ENCODE assay signal across 12 cellular contexts in genomic region chr11:20668844-20669832, GRCh38. TPM values are rescaled to one million over a fixed set of nuclear protein-coding genes. Genes with fewer than 3 reads are reported as not detected.
DNase-seq lines count a peak whose midpoint lies in the region; ATAC-seq, FAIRE-seq and TF ChIP-seq lines count a peak whose summit lies in the region.
"Had no signal": no experiment of that assay in that cellular context is flagged by ENCODE, and none has a peak within 500 bp of the region (broad histone marks: within the 10 kb centered on the region; RNA-seq: fewer than 3 reads in every experiment).

Gene NELL1, plus strand, starts transcription at chr11:20669586.

- H3K23ac ChIP-seq in mesenchymal stem cell (ENCODE audit: low read length in 2 of 2) = peak within 1 kb of the TSS in 1 of 2 experiments; percentile 19

- H3K27me3 Mint-ChIP-seq in astrocyte (ENCODE audit: low read depth, unreplicated experiment) (peaks cover 73% of the 10 kb centered on the region), T-cell (peaks cover 66 to 69% of the 10 kb centered on the region in 2 donors)

- TF ChIP-seq CTCF in left ventricle myocardium inferior (IDR thresholded peaks at IDR 0.05; ENCODE audit: borderline replicate concordance) (no peak), right atrium auricular region (IDR thresholded peaks at IDR 0.05) (no peak), astrocyte (IDR thresholded peaks at IDR 0.05; ENCODE audit: insufficient read depth, low read depth, low read length) (no peak)

- no peak for DNase-seq in left ventricle myocardium inferior
- DNase-seq in right atrium auricular region (ENCODE audit: low spot score) = no peak
- DNase-seq in astrocyte (ENCODE audit: low read depth) = no peak
- DNase-seq in mesenchymal stem cell = no peak
- no peak for DNase-seq in aorta
- DNase-seq in T-cell = no peak
- DNase-seq in NK-92 (lab: John Stamatoyannopoulos, UW; ENCODE audit: unreplicated experiment) = no peak
- DNase-seq in NOMO-1 (lab: John Stamatoyannopoulos, UW; ENCODE audit: unreplicated experiment in 2 of 2) = no peak
- DNase-seq: activated naive CD4-positive, alpha-beta T cell treated with anti-CD3 and anti-CD28 coated beads for 36 hours; DND-41; stimulated activated CD4-positive, alpha-beta T cell treated with anti-CD3 and anti-CD28 coated beads, Interleukin-4, amount 100 ng/mL, for 4 hours had no signal

- peak within 1 kb of the TSS; percentile 57 for H3K4me3 ChIP-seq in left ventricle myocardium inferior
- H3K4me3 ChIP-seq in right atrium auricular region = peak within 1 kb of the TSS in 1 of 2 donors; percentile 35
- H3K4me3 ChIP-seq in astrocyte (ENCODE audit: insufficient read depth, low read depth, low read length) = no peak within 1 kb of the TSS
- H3K4me3 ChIP-seq in mesenchymal stem cell (ENCODE audit: insufficient read depth in 1 of 2, low read depth in 1 of 2, low read length in 2 of 2) = no peak within 1 kb of the TSS
- H3K4me3 ChIP-seq in aorta (ENCODE audit: low read length in 2 of 2) = peak within 1 kb of the TSS in 1 of 2 donors; percentile 14

- no peak within 1 kb of the TSS for H2BK12ac ChIP-seq in mesenchymal stem cell (ENCODE audit: low read length in 2 of 2)

- H3K4me1 ChIP-seq in left ventricle myocardium inferior (peaks cover 24% of the 10 kb centered on the region), right atrium auricular region (peaks cover 0 to 18% of the 10 kb centered on the region in 2 donors), astrocyte (ENCODE audit: insufficient read depth, low read length) (no peaks in the 10 kb centered on the region), mesenchymal stem cell (ENCODE audit: control insufficient read depth, insufficient read depth, low read depth, low read length) (peaks cover 13% of the 10 kb centered on the region), aorta (ENCODE audit: control insufficient read depth in 1 of 2, insufficient read depth in 2 of 2, low read length in 2 of 2) (no peaks in the 10 kb centered on the region)

- H3K4me2 ChIP-seq in astrocyte (ENCODE audit: low read length) (peak within 1 kb of the TSS; percentile 65), mesenchymal stem cell (ENCODE audit: low read length, poor library complexity, severe bottlenecking) (peak within 1 kb of the TSS; percentile 48)

- POLR2A ChIA-PET in T-cell (lab: Charles Lee) = no interaction called here

- H3K79me2 ChIP-seq in astrocyte (ENCODE audit: insufficient read depth, low read length) = no peaks in the 10 kb centered on the region

- H3K9ac ChIP-seq in astrocyte (ENCODE audit: low read length) = no peak within 1 kb of the TSS
- no peak within 1 kb of the TSS for H3K9ac ChIP-seq in mesenchymal stem cell (ENCODE audit: low read length)

- H3K36me3 Mint-ChIP-seq in astrocyte (ENCODE audit: low read depth, unreplicated experiment) (no peaks in the 10 kb centered on the region), T-cell (no peaks in the 10 kb centered on the region)

- no peak within 1 kb of the TSS for H4K8ac ChIP-seq in mesenchymal stem cell (ENCODE audit: low read length)

- H3K14ac ChIP-seq in mesenchymal stem cell (ENCODE audit: low read length in 2 of 2) = no peak within 1 kb of the TSS

- FAIRE-seq in astrocyte (lab: Jason Lieb, UNC) = no peak

- H3K27me3 ChIP-seq in left ventricle myocardium inferior (ENCODE audit: low read depth) (peaks cover 100% of the 10 kb centered on the region), right atrium auricular region (peaks cover 8% of the 10 kb centered on the region in 2 donors), astrocyte (ENCODE audit: insufficient read depth, low read length) (peaks cover 48% of the 10 kb centered on the region), mesenchymal stem cell (ENCODE audit: control insufficient read depth in 1 of 2, insufficient read depth in 1 of 2, low read length in 2 of 2) (peaks cover 58 to 66% of the 10 kb centered on the region in 2 experiments), aorta (ENCODE audit: control insufficient read depth in 1 of 2, insufficient read depth in 2 of 2, low read length in 1 of 2) (peaks cover 0 to 3% of the 10 kb centered on the region in 2 donors)

- H3K4me1 Mint-ChIP-seq in astrocyte (ENCODE audit: low read depth, unreplicated experiment) (peaks cover 4% of the 10 kb centered on the region), T-cell (peaks cover 12 to 18% (median 12%) of the 10 kb centered on the region in 3 donors)

- no peak within 1 kb of the TSS for H2AK5ac ChIP-seq in mesenchymal stem cell (ENCODE audit: low read length, severe bottlenecking)

- H3K27ac ChIP-seq in left ventricle myocardium inferior (replicated peaks) (no peak within 1 kb of the TSS), right atrium auricular region (no peak within 1 kb of the TSS), astrocyte (ENCODE audit: low read depth, low read length) (no peak within 1 kb of the TSS), mesenchymal stem cell (ENCODE audit: low read length, poor library complexity, severe bottlenecking) (no peak within 1 kb of the TSS), aorta (ENCODE audit: low read depth in 1 of 2, low read length in 2 of 2) (no peak within 1 kb of the TSS)

- no peaks in the 10 kb centered on the region for H3K79me1 ChIP-seq in mesenchymal stem cell (replicated peaks; ENCODE audit: low read length, poor library complexity, severe bottlenecking)

- H3K9me3 Mint-ChIP-seq in astrocyte (ENCODE audit: unreplicated experiment) = no peaks in the 10 kb centered on the region
- no peaks in the 10 kb centered on the region for H3K9me3 Mint-ChIP-seq in T-cell
- H3K9me3 Mint-ChIP-seq: activated naive CD4-positive, alpha-beta T cell treated with anti-CD3 and anti-CD28 coated beads for 36 hours had no signal

- peak within 1 kb of the TSS; percentile 60 for H3K27ac Mint-ChIP-seq in astrocyte (ENCODE audit: unreplicated experiment)
- no peak within 1 kb of the TSS for H3K27ac Mint-ChIP-seq in T-cell
- H3K27ac Mint-ChIP-seq: activated naive CD4-positive, alpha-beta T cell treated with anti-CD3 and anti-CD28 coated beads for 36 hours had no signal

- H2BK120ac ChIP-seq in mesenchymal stem cell (ENCODE audit: low read depth, low read length) = no peak within 1 kb of the TSS

- no peaks in the 10 kb centered on the region for H4K20me1 ChIP-seq in astrocyte (ENCODE audit: insufficient read depth, low read length)

- H3K4me3 Mint-ChIP-seq in astrocyte (ENCODE audit: unreplicated experiment) = peak within 1 kb of the TSS; percentile 82
- peak within 1 kb of the TSS in 1 of 3 donors; percentile 42 for H3K4me3 Mint-ChIP-seq in T-cell
- H3K4me3 Mint-ChIP-seq: activated naive CD4-positive, alpha-beta T cell treated with anti-CD3 and anti-CD28 coated beads for 36 hours had no signal

- H4K91ac ChIP-seq in mesenchymal stem cell (ENCODE audit: low read length) = no peak within 1 kb of the TSS

- ATAC-seq in aorta (ENCODE audit: low FRiP score) = peak; percentile 40
- ATAC-seq in T-cell (replicated peaks in 1 of 4) = no peak

- no peaks in the 10 kb centered on the region for H3K36me3 ChIP-seq in left ventricle myocardium inferior
- H3K36me3 ChIP-seq in right atrium auricular region = no peaks in the 10 kb centered on the region
- H3K36me3 ChIP-seq in astrocyte (ENCODE audit: insufficient read depth, low read length) = no peaks in the 10 kb centered on the region
- no peaks in the 10 kb centered on the region for H3K36me3 ChIP-seq in mesenchymal stem cell (ENCODE audit: control insufficient read depth in 1 of 2, insufficient read depth in 2 of 2, low read depth in 1 of 2, low read length in 2 of 2)
- H3K36me3 ChIP-seq in aorta (ENCODE audit: control insufficient read depth in 1 of 2, insufficient read depth in 2 of 2, low read length in 1 of 2) = no peaks in the 10 kb centered on the region

- 1% methylated on average over 64 of the region's 93 CpGs for WGBS in mesenchymal stem cell
- 0 to 1% methylated on average over 70 to 93 of the region's 93 CpGs for WGBS in aorta, 2 donors

- H2BK15ac ChIP-seq in mesenchymal stem cell (ENCODE audit: low read depth, poor library complexity, severe bottlenecking) = no peak within 1 kb of the TSS

- no peaks in the 10 kb centered on the region for H3K9me3 ChIP-seq in left ventricle myocardium inferior (replicated peaks)
- peaks cover 0 to 5% of the 10 kb centered on the region in 2 donors for H3K9me3 ChIP-seq in right atrium auricular region
- H3K9me3 ChIP-seq in astrocyte (ENCODE audit: insufficient read depth, low read depth, low read length) = no peaks in the 10 kb centered on the region
- H3K9me3 ChIP-seq in mesenchymal stem cell (ENCODE audit: control insufficient read depth, low read length) = no peaks in the 10 kb centered on the region
- no peaks in the 10 kb centered on the region for H3K9me3 ChIP-seq in aorta (ENCODE audit: control insufficient read depth, low read length)

- no peak within 1 kb of the TSS for H2BK5ac ChIP-seq in mesenchymal stem cell (ENCODE audit: low read depth, low read length, poor library complexity, severe bottlenecking)

- CTCF ChIA-PET in T-cell (lab: Charles Lee) = no interaction called here

- intact Hi-C loops in left ventricle myocardium inferior (cut with micrococcal nuclease) (no loop called here), aorta (cut with DNase I) (no loop called here)

- peak within 1 kb of the TSS; percentile 56 for H2AFZ ChIP-seq in astrocyte (ENCODE audit: low read depth, low read length)
- H2AFZ ChIP-seq in mesenchymal stem cell (ENCODE audit: low read depth, low read length) = no peak within 1 kb of the TSS

- H3K4ac ChIP-seq in mesenchymal stem cell (ENCODE audit: low read depth in 1 of 2, low read length in 2 of 2) = no peak within 1 kb of the TSS

- H3K18ac ChIP-seq in mesenchymal stem cell (ENCODE audit: low read depth in 1 of 2, low read length in 2 of 2) = no peak within 1 kb of the TSS

RNA-seq across cellular contexts. Expression of gene NELL1, which starts in this region (rescaled TPM):
- total RNA-seq in left ventricle myocardium inferior (not detected), right atrium auricular region (not detected), astrocyte (0.45 TPM in 1 of 2 replicates, not detected in the other), aorta (under 1 TPM in 1 of 2 donors, not detected in 1; 0.88 TPM), T-cell (not detected)
- polyA plus RNA-seq in mesenchymal stem cell (2013, experiment 1 of 2) = not detected
- not detected for polyA plus RNA-seq in mesenchymal stem cell (2013, experiment 2 of 2)
- not detected for polyA plus RNA-seq in aorta
- total RNA-seq: activated naive CD4-positive, alpha-beta T cell treated with anti-CD3 and anti-CD28 coated beads for 36 hours; T-helper 1 cell treated with Interleukin-12 subunit alpha and Interleukin-12 subunit beta and Interleukin-4 antibody, amounts not matched to agents 30 ng/mL and 1 ng/mL, for 36 hours had no signal

Comparison
In these comparisons a context has a peak if more than half of its experiments do, and no peak if none do; other contexts are left out.
1. Peak in ATAC-seq in aorta; RNA of the gene not detected or under 1 TPM.